In the genomic region with DNA sequence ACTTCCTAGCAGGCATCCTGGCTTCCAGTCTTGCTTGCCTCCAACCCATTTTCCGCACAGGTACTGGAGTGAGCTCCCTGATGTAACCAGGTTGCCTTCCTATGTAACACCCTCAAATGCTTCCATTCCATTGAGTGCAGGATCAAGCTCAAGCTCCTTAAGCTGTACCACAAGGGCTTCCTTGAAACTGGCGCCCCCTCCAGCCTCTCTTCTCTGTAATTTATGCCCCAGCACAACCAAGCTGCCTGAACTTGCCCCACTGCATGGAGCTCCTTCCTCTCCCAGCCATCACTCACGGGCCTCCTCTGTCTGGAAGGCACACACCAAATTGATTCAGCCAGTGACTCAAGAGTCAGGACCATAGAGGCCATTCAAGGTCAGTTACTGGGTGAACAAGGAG, we compare ENCODE assay signal across 25 cellular contexts.
DNase-seq lines count a peak whose midpoint lies in the region; ATAC-seq and TF ChIP-seq lines count a peak whose summit lies in the region.
"Had no signal": no experiment of that assay in that cellular context is flagged by ENCODE, and none has a peak within 500 bp of the region (broad histone marks: within the 10 kb centered on the region; RNA-seq: fewer than 3 reads in every experiment).

No MANE protein-coding gene starts in this region.

- no peak overlapping the region for H3K4me3 ChIP-seq in GM23338
- H3K4me3 ChIP-seq in Loucy (ENCODE audit: low read length, poor library complexity, severe bottlenecking): no peak overlapping the region
- H3K4me3 ChIP-seq in endodermal cell (ENCODE audit: low read length): no peak overlapping the region
- H3K4me3 ChIP-seq in neutrophil (ENCODE audit: low read depth in 1 of 2, low read length in 1 of 2): no peak overlapping the region
- H3K4me3 ChIP-seq in esophagus muscularis mucosa: no peak overlapping the region
- H3K4me3 ChIP-seq: A549; BLaER1 treated with 17β-estradiol and CSF1 and Interleukin-3, amounts not matched to agents 10 nM and 100 nM; GM12878; K562; SK-N-MC had no signal

- no peaks in the 10 kb centered on the region for H3K4me1 ChIP-seq in GM23338 (ENCODE audit: insufficient read depth)
- H3K4me1 ChIP-seq in Loucy (ENCODE audit: insufficient read depth, low read length, poor library complexity, severe bottlenecking): no peaks in the 10 kb centered on the region
- H3K4me1 ChIP-seq in endodermal cell (ENCODE audit: control insufficient read depth, insufficient read depth, low read length): peaks cover 2% of the 10 kb centered on the region
- H3K4me1 ChIP-seq in neutrophil (ENCODE audit: control insufficient read depth in 1 of 2, insufficient read depth in 1 of 2, low read depth in 1 of 2, low read length in 1 of 2): peaks cover 32 to 33% of the 10 kb centered on the region in 2 experiments
- H3K4me1 ChIP-seq in esophagus muscularis mucosa: no peaks in the 10 kb centered on the region
- H3K4me1 ChIP-seq: A549 had no signal

- H2AFZ ChIP-seq in GM23338 (no peak overlapping the region), Loucy (ENCODE audit: low read length) (no peak overlapping the region)

- no peak for TF ChIP-seq POLR2A in esophagus muscularis mucosa (IDR thresholded peaks at IDR 0.05; ENCODE audit: low read depth)

- H3K27ac Mint-ChIP-seq in GM23338: no peak overlapping the region
- no peak overlapping the region for H3K27ac Mint-ChIP-seq in endodermal cell
- H3K27ac Mint-ChIP-seq: CD4-positive, alpha-beta T cell had no signal

- H3K9me3 ChIP-seq in Loucy (ENCODE audit: insufficient read depth, low read depth, low read length) (no peaks in the 10 kb centered on the region), endodermal cell (ENCODE audit: control insufficient read depth, low read length) (peaks cover 22% of the 10 kb centered on the region), neutrophil (no peaks in the 10 kb centered on the region), esophagus muscularis mucosa (peaks cover 0 to 8% (median 2%) of the 10 kb centered on the region in 4 donors)

- WGBS in endodermal cell (ENCODE audit: insufficient coverage in 1 of 2, insufficient read length in 1 of 2), 2 experiments: 85 to 94% methylated on average over 2 to 3 of the region's 3 CpGs
- 63% methylated on average over 3 of the region's 3 CpGs for WGBS in esophagus muscularis mucosa

- DNase-seq in GM23338 (ENCODE audit: low spot score) (peak; percentile 26), endodermal cell (peak; percentile 66), NCI-H187 (lab: John Stamatoyannopoulos, UW) (no peak), esophagus muscularis mucosa (ENCODE audit: extremely low spot score) (no peak)
- DNase-seq: AML-193; CD4-positive, alpha-beta T cell; DMS53; GDM1; HCEC 1CT; Kasumi-1; NCI-H1092 treated with DMSO at 0.1 percent for 48 hours; NCI-H1436; NCI-H1930; NCI-H2107; NCI-H524; NCI-H774; SIG-M5 had no signal

- no peak for TF ChIP-seq EP300 in esophagus muscularis mucosa (IDR thresholded peaks at IDR 0.05)

- H3K4me1 Mint-ChIP-seq in GM23338 (no peaks in the 10 kb centered on the region), endodermal cell (peaks cover 6% of the 10 kb centered on the region)

- no peak overlapping the region for H3K27ac ChIP-seq in GM23338 (ENCODE audit: low read depth)
- H3K27ac ChIP-seq in endodermal cell (ENCODE audit: low read depth, low read length): no peak overlapping the region
- H3K27ac ChIP-seq in neutrophil: peak overlapping the region; percentile 84
- no peak overlapping the region for H3K27ac ChIP-seq in esophagus muscularis mucosa (replicated peaks in 1 of 4)
- H3K27ac ChIP-seq: A549; BLaER1 treated with 17β-estradiol and CSF1 and Interleukin-3, amounts not matched to agents 10 nM and 100 nM; SK-N-MC had no signal

- H3K9ac ChIP-seq in Loucy (ENCODE audit: low read depth, low read length, poor library complexity, severe bottlenecking) (no peak overlapping the region), endodermal cell (ENCODE audit: extremely low read depth, low read length, poor library complexity, severe bottlenecking) (no peak overlapping the region)
- H3K9ac ChIP-seq: BLaER1 treated with 17β-estradiol and CSF1 and Interleukin-3, amounts not matched to agents 10 nM and 100 nM had no signal

- H3K36me3 Mint-ChIP-seq in GM23338 (ENCODE audit: low read depth) (no peaks in the 10 kb centered on the region; the same call in 1 of the 3 replicates), endodermal cell (ENCODE audit: low read depth) (no peaks in the 10 kb centered on the region)

- TF ChIP-seq CTCF in GM23338 (conservative IDR thresholded peaks at IDR 0.05; ENCODE audit: low read depth in 2 of 2): peak in 1 of 2 experiments; percentile 50; a peak in 3 of 4 replicates
- peak; percentile 18; the same call in 1 of the 2 replicates for TF ChIP-seq CTCF in Loucy (conservative IDR thresholded peaks at IDR 0.05; ENCODE audit: low read length)
- peak; percentile 49 for TF ChIP-seq CTCF in endodermal cell (conservative IDR thresholded peaks at IDR 0.05)
- TF ChIP-seq CTCF in neutrophil (IDR thresholded peaks at IDR 0.05): no peak
- TF ChIP-seq CTCF in esophagus muscularis mucosa (IDR thresholded peaks at IDR 0.05): no peak

- H3K4me3 Mint-ChIP-seq in GM23338: no peak overlapping the region
- H3K4me3 Mint-ChIP-seq in endodermal cell: no peak overlapping the region
- H3K4me3 Mint-ChIP-seq: CD4-positive, alpha-beta T cell had no signal

- no peaks in the 10 kb centered on the region for H4K20me1 ChIP-seq in GM23338 (replicated peaks; ENCODE audit: insufficient read depth)
- no peaks in the 10 kb centered on the region for H4K20me1 ChIP-seq in Loucy (ENCODE audit: insufficient read depth, low read length, poor library complexity, severe bottlenecking)
- H4K20me1 ChIP-seq: BLaER1 treated with 17β-estradiol and CSF1 and Interleukin-3, amounts not matched to agents 10 nM and 100 nM had no signal

- H3F3A ChIP-seq in GM23338 (replicated peaks; ENCODE audit: low read depth) (no peaks in the 10 kb centered on the region), Loucy (ENCODE audit: low read depth) (no peaks in the 10 kb centered on the region)

- H3K27me3 Mint-ChIP-seq in GM23338 (ENCODE audit: insufficient read depth, low read depth, poor library complexity) (no peaks in the 10 kb centered on the region), endodermal cell (ENCODE audit: insufficient read depth) (peaks cover 58% of the 10 kb centered on the region)

- H3K9me3 Mint-ChIP-seq in GM23338: peaks cover 5% of the 10 kb centered on the region; the same call in 2 of the 3 replicates
- peaks cover 15% of the 10 kb centered on the region for H3K9me3 Mint-ChIP-seq in endodermal cell

- H3K36me3 ChIP-seq in GM23338 (ENCODE audit: insufficient read depth) (no peaks in the 10 kb centered on the region), Loucy (ENCODE audit: insufficient read depth, low read length) (no peaks in the 10 kb centered on the region), endodermal cell (ENCODE audit: control insufficient read depth, insufficient read depth, low read length) (no peaks in the 10 kb centered on the region), neutrophil (no peaks in the 10 kb centered on the region), esophagus muscularis mucosa (no peaks in the 10 kb centered on the region)
- H3K36me3 ChIP-seq: BLaER1 treated with 17β-estradiol and CSF1 and Interleukin-3, amounts not matched to agents 10 nM and 100 nM had no signal

- H3K9me2 ChIP-seq in GM23338 (ENCODE audit: insufficient read depth): no peaks in the 10 kb centered on the region
- no peaks in the 10 kb centered on the region for H3K9me2 ChIP-seq in Loucy (replicated peaks; ENCODE audit: low read depth, low read length)

- no peaks in the 10 kb centered on the region for H3K27me3 ChIP-seq in GM23338 (ENCODE audit: insufficient read depth)
- H3K27me3 ChIP-seq in Loucy (ENCODE audit: insufficient read depth, low read length, poor library complexity, severe bottlenecking): no peaks in the 10 kb centered on the region
- no peaks in the 10 kb centered on the region for H3K27me3 ChIP-seq in endodermal cell (ENCODE audit: control insufficient read depth, insufficient read depth, low read length, poor library complexity, severe bottlenecking)
- no peaks in the 10 kb centered on the region for H3K27me3 ChIP-seq in neutrophil
- H3K27me3 ChIP-seq in esophagus muscularis mucosa: peaks cover 0 to 46% (median 0%) of the 10 kb centered on the region in 4 donors
- H3K27me3 ChIP-seq: BLaER1 treated with 17β-estradiol and CSF1 and Interleukin-3, amounts not matched to agents 10 nM and 100 nM had no signal

- intact Hi-C loops in esophagus muscularis mucosa (cut with DNase I): no loop called here

- ATAC-seq in GM23338 (peak; percentile 68), GM19351 (IDR thresholded peaks at IDR 0.05; ENCODE audit: unreplicated experiment) (no peak)
- ATAC-seq: A549, GM12878, K562 had no signal

- H3K79me2 ChIP-seq in GM23338 (replicated peaks; ENCODE audit: insufficient read depth) (no peaks in the 10 kb centered on the region), Loucy (ENCODE audit: insufficient read depth, low read length) (no peaks in the 10 kb centered on the region)

- H3K4me2 ChIP-seq in GM23338 (no peak overlapping the region), Loucy (ENCODE audit: low read depth, low read length, poor library complexity, severe bottlenecking) (no peak overlapping the region)
- H3K4me2 ChIP-seq: A549 had no signal

TF ChIP-seq in GM23338, 12 proteins besides CTCF, POLR2A, EP300 and RAD21:
- TF ChIP-seq CREB1 (CRISPR knock-in tag; IDR thresholded peaks at IDR 0.05; ENCODE audit: low read depth) (no peak), ZNF331 (CRISPR knock-in tag; IDR thresholded peaks at IDR 0.05; ENCODE audit: low read depth) (no peak)

Comparison
In these comparisons a context has a peak if more than half of its experiments do, and no peak if none do; other contexts are left out.
1. DNase-seq: peak in GM23338 (single experiment) and endodermal cell (single experiment); none in NCI-H187 (0 of 2) and esophagus muscularis mucosa (single experiment).
2. CTCF ChIP-seq: peak in Loucy (single experiment) and endodermal cell (single experiment); none in neutrophil (single experiment) and esophagus muscularis mucosa (0 of 3).